In genomic region chr3:111978493-111978832, GRCh38 we compare ENCODE assay signal across 9 cellular contexts. TPM values are rescaled to one million over a fixed set of nuclear protein-coding genes. Genes with fewer than 3 reads are reported as not detected.
A peak's percentile ranks its signal among the peaks of the same experiment; 100 is the strongest.
DNase-seq lines count a peak whose midpoint lies in the region; ATAC-seq and TF ChIP-seq lines count a peak whose summit lies in the region.
"Had no signal": no experiment of that assay in that cellular context is flagged by ENCODE, and none has a peak within 500 bp of the region (broad histone marks: within the 10 kb centered on the region; RNA-seq: fewer than 3 reads in every experiment).

No MANE protein-coding gene starts in this region.

- peak overlapping the region in 10 of 11 experiments; percentile 84 to 95 (median 89); a peak in 18 of 22 replicates for H3K9ac ChIP-seq in BLaER1 treated with 17β-estradiol and CSF1 and Interleukin-3, amounts not matched to agents 10 nM and 100 nM
- peak overlapping the region; percentile 93 for H3K9ac ChIP-seq in OCI-LY1 (ENCODE audit: low read length)
- no peak overlapping the region for H3K9ac ChIP-seq in neural progenitor cell

- no peak for ATAC-seq in effector memory CD8-positive, alpha-beta T cell (replicated peaks)
- ATAC-seq in left colon (no peak), HG03439 (IDR thresholded peaks at IDR 0.05; ENCODE audit: unreplicated experiment) (no peak), GM19324 (IDR thresholded peaks at IDR 0.05; ENCODE audit: low FRiP score, unreplicated experiment) (no peak)

- peaks cover 31% of the 10 kb centered on the region for H3K79me2 ChIP-seq in OCI-LY1 (ENCODE audit: insufficient read depth, low read length)
- H3K79me2 ChIP-seq in neural progenitor cell (ENCODE audit: low read depth), result peaks cover 46% of the 10 kb centered on the region

- H3K27ac ChIP-seq in BLaER1 treated with 17β-estradiol and CSF1 and Interleukin-3, amounts not matched to agents 10 nM and 100 nM, result peak overlapping the region in 10 of 11 experiments; percentile 71 to 93 (median 90); a peak in 18 of 22 replicates
- H3K27ac ChIP-seq in OCI-LY1 (ENCODE audit: low read depth, low read length, poor library complexity, severe bottlenecking), result no peak overlapping the region
- no peak overlapping the region for H3K27ac ChIP-seq in neural progenitor cell

- no peaks in the 10 kb centered on the region for H3K9me3 Mint-ChIP-seq in effector memory CD8-positive, alpha-beta T cell
- no peaks in the 10 kb centered on the region for H3K9me3 Mint-ChIP-seq in neural progenitor cell

- TF ChIP-seq CTCF in OCI-LY1 (IDR thresholded peaks at IDR 0.05; ENCODE audit: low read length), result no peak
- no peak for TF ChIP-seq CTCF in neural progenitor cell (IDR thresholded peaks at IDR 0.05)

- H3K4me3 ChIP-seq in BLaER1 treated with 17β-estradiol and CSF1 and Interleukin-3, amounts not matched to agents 10 nM and 100 nM, result peak overlapping the region; percentile 75 to 97 (median 87)
- peak overlapping the region; percentile 94 for H3K4me3 ChIP-seq in OCI-LY1 (ENCODE audit: low read depth, low read length, poor library complexity, severe bottlenecking)
- peak overlapping the region; percentile 79 for H3K4me3 ChIP-seq in neural progenitor cell

- peaks cover 14 to 19% of the 10 kb centered on the region in 2 donors for H3K4me1 Mint-ChIP-seq in effector memory CD8-positive, alpha-beta T cell (ENCODE audit: low read depth in 2 of 2)
- H3K4me1 Mint-ChIP-seq in neural progenitor cell, result peaks cover 27% of the 10 kb centered on the region

- H3K4me2 ChIP-seq in BLaER1 treated with 17β-estradiol and CSF1 and Interleukin-3, amounts not matched to agents 10 nM and 100 nM, result peak overlapping the region; percentile 62 to 88 (median 74); a peak in 21 of 22 replicates
- peak overlapping the region; percentile 83 for H3K4me2 ChIP-seq in OCI-LY1 (ENCODE audit: low read length)
- peak overlapping the region; percentile 90 for H3K4me2 ChIP-seq in neural progenitor cell

- peak overlapping the region; percentile 99 for H2AFZ ChIP-seq in OCI-LY1 (ENCODE audit: low read length)
- H2AFZ ChIP-seq in neural progenitor cell (replicated peaks), result peak overlapping the region; percentile 96

- H3K4me3 Mint-ChIP-seq in effector memory CD8-positive, alpha-beta T cell, result peak overlapping the region; percentile 77 to 94
- peak overlapping the region; percentile 94 for H3K4me3 Mint-ChIP-seq in neural progenitor cell

- no peaks in the 10 kb centered on the region for H3K9me2 ChIP-seq in OCI-LY1 (ENCODE audit: low read depth, low read length)

- peaks cover 14 to 31% (median 24%) of the 10 kb centered on the region in 10 experiments for H3K4me1 ChIP-seq in BLaER1 treated with 17β-estradiol and CSF1 and Interleukin-3, amounts not matched to agents 10 nM and 100 nM
- H3K4me1 ChIP-seq in OCI-LY1 (ENCODE audit: insufficient read depth, low read length, severe bottlenecking), result peaks cover 31% of the 10 kb centered on the region
- H3K4me1 ChIP-seq in neural progenitor cell, result peaks cover 24% of the 10 kb centered on the region

- H3F3A ChIP-seq in OCI-LY1 (ENCODE audit: insufficient read depth, low read length) (no peaks in the 10 kb centered on the region), neural progenitor cell (ENCODE audit: low read depth) (peaks cover 14% of the 10 kb centered on the region)

- peaks cover 0 to 24% (median 6%) of the 10 kb centered on the region in 11 experiments; a peak in 8 of 22 replicates for H4K20me1 ChIP-seq in BLaER1 treated with 17β-estradiol and CSF1 and Interleukin-3, amounts not matched to agents 10 nM and 100 nM
- H4K20me1 ChIP-seq in OCI-LY1 (ENCODE audit: insufficient read depth, low read length) (no peaks in the 10 kb centered on the region), neural progenitor cell (ENCODE audit: low read depth) (peaks cover 4% of the 10 kb centered on the region)

- H3K27ac Mint-ChIP-seq in effector memory CD8-positive, alpha-beta T cell, result peak overlapping the region; percentile 91 to 94
- H3K27ac Mint-ChIP-seq in neural progenitor cell, result peak overlapping the region; percentile 44

- H3K36me3 ChIP-seq in BLaER1 treated with 17β-estradiol and CSF1 and Interleukin-3, amounts not matched to agents 10 nM and 100 nM, result peaks cover 0 to 25% (median 5%) of the 10 kb centered on the region in 11 experiments; a peak in 12 of 22 replicates
- H3K36me3 ChIP-seq in OCI-LY1 (ENCODE audit: insufficient read depth, low read length), result peaks cover 10% of the 10 kb centered on the region
- no peaks in the 10 kb centered on the region for H3K36me3 ChIP-seq in neural progenitor cell

- peaks cover 10% of the 10 kb centered on the region for H3K36me3 Mint-ChIP-seq in effector memory CD8-positive, alpha-beta T cell (ENCODE audit: insufficient read depth)
- H3K36me3 Mint-ChIP-seq in neural progenitor cell, result peaks cover 7% of the 10 kb centered on the region

- H3K27me3 ChIP-seq in BLaER1 treated with 17β-estradiol and CSF1 and Interleukin-3, amounts not matched to agents 10 nM and 100 nM, result no peaks in the 10 kb centered on the region
- no peaks in the 10 kb centered on the region for H3K27me3 ChIP-seq in OCI-LY1 (ENCODE audit: insufficient read depth, low read length)
- peaks cover 5% of the 10 kb centered on the region for H3K27me3 ChIP-seq in neural progenitor cell

- no peak for DNase-seq in effector memory CD8-positive, alpha-beta T cell
- DNase-seq in neural progenitor cell (ENCODE audit: low spot score), result no peak
- no peak for DNase-seq in T1000 (lab: John Stamatoyannopoulos, UW)
- no peak for DNase-seq in left colon

- intact Hi-C loops in left colon (cut with DNase I, micrococcal nuclease), result no loop called here

- no peaks in the 10 kb centered on the region for H3K27me3 Mint-ChIP-seq in effector memory CD8-positive, alpha-beta T cell
- no peaks in the 10 kb centered on the region for H3K27me3 Mint-ChIP-seq in neural progenitor cell (ENCODE audit: insufficient read depth, low read depth)

- H3K9me3 ChIP-seq in BLaER1 treated with 17β-estradiol and CSF1 and Interleukin-3, amounts not matched to agents 10 nM and 100 nM (replicated peaks in 1 of 11), result no peaks in the 10 kb centered on the region
- H3K9me3 ChIP-seq in OCI-LY1 (ENCODE audit: low read length) (no peaks in the 10 kb centered on the region), neural progenitor cell (ENCODE audit: low read depth) (no peaks in the 10 kb centered on the region)

RNA-seq across cellular contexts. Expression of gene ABHD10, which starts 0.4 kb away (rescaled TPM):
- total RNA-seq in neural progenitor cell (ENCODE audit: low replicate concordance) (41.3 and 82.9 TPM in 2 replicates), left colon (10 to 100 TPM; 26.2 to 26.6 TPM)

RNA-seq across cellular contexts. Expression of gene TAGLN3, which starts 20.3 kb away (rescaled TPM):
- 46.6 and 51.2 TPM in 2 replicates for total RNA-seq in neural progenitor cell (ENCODE audit: low replicate concordance)
- 1 to 10 TPM in 1 of 2 donors, under 1 TPM in 1; 0.37 to 1.0 TPM for total RNA-seq in left colon

RNA-seq across cellular contexts. Expression of gene TMPRSS7, which starts 56.1 kb away (rescaled TPM):
- total RNA-seq in neural progenitor cell (ENCODE audit: low replicate concordance) (not detected in 2 replicates), left colon (under 1 TPM in 1 of 2 donors, not detected in 1; 0.11 TPM)
- total RNA-seq: myocyte had no signal

Comparison
In these comparisons a context has a peak if more than half of its experiments do, and no peak if none do; other contexts are left out.
1. H3K27ac ChIP-seq: peak in BLaER1 treated with 17β-estradiol and CSF1 and Interleukin-3, amounts not matched to agents 10 nM and 100 nM (10 of 11); none in OCI-LY1 (single experiment) and neural progenitor cell (single experiment).
2. RNA of gene TAGLN3, which starts 20.3 kb away (total RNA-seq): 46.6 to 51.2 TPM in neural progenitor cell; 0.37 to 1.0 TPM in left colon; every median in the first group is over 10 times any median in the second.
3. Peak in every context shown above with its lines, with median percentiles within 50 percentile points of each other: H3K4me2 ChIP-seq and H3K4me3 ChIP-seq.